13 cellular contexts compared by ENCODE assay signal in the genomic region with DNA sequence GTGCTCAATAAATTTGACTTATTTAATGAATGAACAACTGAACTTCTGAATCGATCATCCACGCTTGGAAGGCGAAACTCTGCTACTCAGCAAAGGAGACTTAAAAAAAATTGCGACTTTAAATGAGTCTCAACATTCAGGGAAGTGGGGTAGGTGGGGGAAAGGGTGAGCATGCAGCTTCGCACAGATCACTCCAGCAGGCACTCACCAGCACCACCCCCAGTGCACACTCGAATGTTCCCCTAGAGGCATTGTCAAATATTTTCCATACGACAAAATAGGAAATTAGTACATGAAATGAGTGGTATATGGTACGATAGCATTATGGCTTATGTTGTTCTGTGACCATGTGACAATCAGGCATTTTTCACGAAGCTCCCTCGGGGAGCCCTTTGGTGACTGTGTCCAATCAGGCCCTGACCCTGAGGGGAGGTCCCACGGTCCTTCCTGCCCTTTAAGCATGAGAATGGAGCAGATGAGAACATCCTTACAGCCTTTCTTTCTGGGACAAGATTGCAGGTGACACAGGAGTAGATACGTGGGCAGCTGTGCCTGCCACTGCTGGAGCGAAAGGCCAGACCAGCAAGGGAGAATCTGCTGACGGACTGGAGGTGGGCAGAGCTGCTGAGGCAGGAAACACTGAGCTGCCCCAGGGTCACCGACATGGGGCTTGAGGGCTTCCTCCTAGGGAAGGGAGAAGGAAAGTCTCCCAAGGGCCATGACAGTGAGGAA.
DNase-seq lines count a peak whose midpoint lies in the region; TF ChIP-seq lines count a peak whose summit lies in the region.
"Had no signal": no experiment of that assay in that cellular context is flagged by ENCODE, and none has a peak within 500 bp of the region (broad histone marks: within the 10 kb centered on the region; RNA-seq: fewer than 3 reads in every experiment).

No MANE protein-coding gene starts in this region.

- peak overlapping the region; percentile 82 to 98 (median 95) for H3K4me2 ChIP-seq in BLaER1 treated with 17β-estradiol and CSF1 and Interleukin-3, amounts not matched to agents 10 nM and 100 nM
- H3K4me2 ChIP-seq in neural progenitor cell (no peak overlapping the region), mesenchymal stem cell (ENCODE audit: low read length, poor library complexity, severe bottlenecking) (no peak overlapping the region)

- H3K4ac ChIP-seq in mesenchymal stem cell (ENCODE audit: low read depth in 1 of 2, low read length in 2 of 2), result no peak overlapping the region

- peak overlapping the region in 6 of 11 experiments; percentile 34 to 70 (median 62); a peak in 13 of 22 replicates for H3K9ac ChIP-seq in BLaER1 treated with 17β-estradiol and CSF1 and Interleukin-3, amounts not matched to agents 10 nM and 100 nM
- no peak overlapping the region for H3K9ac ChIP-seq in neural progenitor cell
- no peak overlapping the region for H3K9ac ChIP-seq in mesenchymal stem cell (ENCODE audit: low read length)

- TF ChIP-seq CTCF in neural progenitor cell (IDR thresholded peaks at IDR 0.05), result no peak

- H3K79me1 ChIP-seq in mesenchymal stem cell (replicated peaks; ENCODE audit: low read length, poor library complexity, severe bottlenecking), result no peaks in the 10 kb centered on the region

- DNase-seq in H7 (peak; percentile 30), neural progenitor cell (ENCODE audit: low spot score) (no peak), HuH-7.5 (ENCODE audit: low spot score) (no peak), HT-29 (ENCODE audit: low spot score) (no peak), mesenchymal stem cell (no peak), NCI-H1105 treated with DMSO at 0.1 percent for 48 hours (lab: John Stamatoyannopoulos, UW) (no peak)
- peak; percentile 35 for DNase-seq in activated naive CD8-positive, alpha-beta T cell treated with anti-CD3 and anti-CD28 coated beads for 36 hours
- DNase-seq: C1 segment of cervical spinal cord; caudate nucleus; NK-92 treated with Interleukin-12 subunit alpha and Interleukin-12 subunit beta, amount 100 ng/mL, for 24 hours; T-helper 9 cell; tibial artery had no signal

- no peak overlapping the region for H2BK12ac ChIP-seq in mesenchymal stem cell (ENCODE audit: low read length in 2 of 2)

- peak overlapping the region in 9 of 11 experiments; percentile 23 to 82 (median 70); a peak in 16 of 22 replicates for H3K27ac ChIP-seq in BLaER1 treated with 17β-estradiol and CSF1 and Interleukin-3, amounts not matched to agents 10 nM and 100 nM
- H3K27ac ChIP-seq in neural progenitor cell, result no peak overlapping the region
- no peak overlapping the region for H3K27ac ChIP-seq in mesenchymal stem cell (ENCODE audit: low read length, poor library complexity, severe bottlenecking)
- H3K27ac ChIP-seq: tibial artery had no signal

- no peaks in the 10 kb centered on the region for H3K36me3 Mint-ChIP-seq in activated naive CD8-positive, alpha-beta T cell treated with anti-CD3 and anti-CD28 coated beads for 36 hours
- H3K36me3 Mint-ChIP-seq in neural progenitor cell, result no peaks in the 10 kb centered on the region

- no peaks in the 10 kb centered on the region for H3K36me3 ChIP-seq in BLaER1 treated with 17β-estradiol and CSF1 and Interleukin-3, amounts not matched to agents 10 nM and 100 nM
- H3K36me3 ChIP-seq in H7 (replicated peaks; ENCODE audit: control insufficient read depth, insufficient read depth, low read length), result no peaks in the 10 kb centered on the region
- H3K36me3 ChIP-seq in neural progenitor cell, result no peaks in the 10 kb centered on the region
- no peaks in the 10 kb centered on the region for H3K36me3 ChIP-seq in mesenchymal stem cell (ENCODE audit: control insufficient read depth in 1 of 2, insufficient read depth in 2 of 2, low read depth in 1 of 2, low read length in 2 of 2)
- H3K36me3 ChIP-seq: tibial artery had no signal

- H2BK15ac ChIP-seq in mesenchymal stem cell (ENCODE audit: low read depth, poor library complexity, severe bottlenecking), result no peak overlapping the region

- H3K4me1 ChIP-seq in BLaER1 treated with 17β-estradiol and CSF1 and Interleukin-3, amounts not matched to agents 10 nM and 100 nM, result peaks cover 92 to 100% (median 97%) of the 10 kb centered on the region in 10 experiments
- no peaks in the 10 kb centered on the region for H3K4me1 ChIP-seq in neural progenitor cell
- H3K4me1 ChIP-seq in mesenchymal stem cell (ENCODE audit: control insufficient read depth, insufficient read depth, low read depth, low read length), result peaks cover 13% of the 10 kb centered on the region

- H3K4me3 Mint-ChIP-seq in activated naive CD8-positive, alpha-beta T cell treated with anti-CD3 and anti-CD28 coated beads for 36 hours, result peak overlapping the region; percentile 47
- no peak overlapping the region for H3K4me3 Mint-ChIP-seq in neural progenitor cell

- H3K23ac ChIP-seq in mesenchymal stem cell (ENCODE audit: low read length in 2 of 2), result no peak overlapping the region

- peaks cover 0 to 18% (median 0%) of the 10 kb centered on the region in 11 experiments; a peak in 6 of 22 replicates for H3K27me3 ChIP-seq in BLaER1 treated with 17β-estradiol and CSF1 and Interleukin-3, amounts not matched to agents 10 nM and 100 nM
- H3K27me3 ChIP-seq in H7 (ENCODE audit: control insufficient read depth, insufficient read depth, low read length), result peaks cover 2% of the 10 kb centered on the region
- peaks cover 23% of the 10 kb centered on the region for H3K27me3 ChIP-seq in neural progenitor cell
- peaks cover 0 to 8% of the 10 kb centered on the region in 2 experiments for H3K27me3 ChIP-seq in mesenchymal stem cell (ENCODE audit: control insufficient read depth in 1 of 2, insufficient read depth in 1 of 2, low read length in 2 of 2)

- no peaks in the 10 kb centered on the region for H3K9me3 Mint-ChIP-seq in activated naive CD8-positive, alpha-beta T cell treated with anti-CD3 and anti-CD28 coated beads for 36 hours
- no peaks in the 10 kb centered on the region for H3K9me3 Mint-ChIP-seq in neural progenitor cell

- peaks cover 15% of the 10 kb centered on the region for H3F3A ChIP-seq in neural progenitor cell (ENCODE audit: low read depth)

- H4K91ac ChIP-seq in mesenchymal stem cell (ENCODE audit: low read length), result no peak overlapping the region

- no peaks in the 10 kb centered on the region for H3K9me3 ChIP-seq in BLaER1 treated with 17β-estradiol and CSF1 and Interleukin-3, amounts not matched to agents 10 nM and 100 nM (replicated peaks in 1 of 11)
- H3K9me3 ChIP-seq in neural progenitor cell (ENCODE audit: low read depth) (no peaks in the 10 kb centered on the region), mesenchymal stem cell (ENCODE audit: control insufficient read depth, low read length) (no peaks in the 10 kb centered on the region)
- H3K9me3 ChIP-seq: tibial artery had no signal

- 80% methylated on average over 14 of the region's 15 CpGs for WGBS in mesenchymal stem cell

- no peak overlapping the region for H2BK5ac ChIP-seq in mesenchymal stem cell (ENCODE audit: low read depth, low read length, poor library complexity, severe bottlenecking)

- H2AFZ ChIP-seq in neural progenitor cell (replicated peaks) (no peak overlapping the region), mesenchymal stem cell (ENCODE audit: low read depth, low read length) (no peak overlapping the region)

- peaks cover 51% of the 10 kb centered on the region for H3K4me1 Mint-ChIP-seq in activated naive CD8-positive, alpha-beta T cell treated with anti-CD3 and anti-CD28 coated beads for 36 hours
- H3K4me1 Mint-ChIP-seq in neural progenitor cell, result peaks cover 57% of the 10 kb centered on the region

- H3K4me3 ChIP-seq in BLaER1 treated with 17β-estradiol and CSF1 and Interleukin-3, amounts not matched to agents 10 nM and 100 nM, result peak overlapping the region in 2 of 10 experiments; percentile 10 to 24; a peak in 2 of 20 replicates
- H3K4me3 ChIP-seq in H7 (ENCODE audit: insufficient read depth, low read depth, low read length) (no peak overlapping the region), neural progenitor cell (no peak overlapping the region), mesenchymal stem cell (ENCODE audit: insufficient read depth in 1 of 2, low read depth in 1 of 2, low read length in 2 of 2) (no peak overlapping the region)
- H3K4me3 ChIP-seq: tibial artery had no signal

- H2AK5ac ChIP-seq in mesenchymal stem cell (ENCODE audit: low read length, severe bottlenecking), result no peak overlapping the region

- H4K8ac ChIP-seq in mesenchymal stem cell (ENCODE audit: low read length), result no peak overlapping the region

- no peak overlapping the region for H3K14ac ChIP-seq in mesenchymal stem cell (ENCODE audit: low read length in 2 of 2)

- no peak overlapping the region for H2BK120ac ChIP-seq in mesenchymal stem cell (ENCODE audit: low read depth, low read length)

- H3K27me3 Mint-ChIP-seq in activated naive CD8-positive, alpha-beta T cell treated with anti-CD3 and anti-CD28 coated beads for 36 hours, result peaks cover 38% of the 10 kb centered on the region
- H3K27me3 Mint-ChIP-seq in neural progenitor cell (ENCODE audit: insufficient read depth, low read depth), result peaks cover 8% of the 10 kb centered on the region

- H3K79me2 ChIP-seq in neural progenitor cell (ENCODE audit: low read depth), result no peaks in the 10 kb centered on the region

- H3K18ac ChIP-seq in mesenchymal stem cell (ENCODE audit: low read depth in 1 of 2, low read length in 2 of 2), result no peak overlapping the region

- H4K20me1 ChIP-seq in BLaER1 treated with 17β-estradiol and CSF1 and Interleukin-3, amounts not matched to agents 10 nM and 100 nM, result no peaks in the 10 kb centered on the region
- H4K20me1 ChIP-seq in neural progenitor cell (ENCODE audit: low read depth), result no peaks in the 10 kb centered on the region

- peak overlapping the region; percentile 79 for H3K27ac Mint-ChIP-seq in activated naive CD8-positive, alpha-beta T cell treated with anti-CD3 and anti-CD28 coated beads for 36 hours
- peak overlapping the region; percentile 98 for H3K27ac Mint-ChIP-seq in neural progenitor cell

Comparison
In these comparisons a context has a peak if more than half of its experiments do, and no peak if none do; other contexts are left out.
1. H3K27ac ChIP-seq: peak in BLaER1 treated with 17β-estradiol and CSF1 and Interleukin-3, amounts not matched to agents 10 nM and 100 nM (9 of 11); none in neural progenitor cell (single experiment) and mesenchymal stem cell (single experiment).
2. H3K4me2 ChIP-seq: peak in BLaER1 treated with 17β-estradiol and CSF1 and Interleukin-3, amounts not matched to agents 10 nM and 100 nM (11 of 11); none in neural progenitor cell (single experiment) and mesenchymal stem cell (single experiment).
3. H3K9ac ChIP-seq: peak in BLaER1 treated with 17β-estradiol and CSF1 and Interleukin-3, amounts not matched to agents 10 nM and 100 nM (6 of 11); none in neural progenitor cell (single experiment) and mesenchymal stem cell (single experiment).
4. DNase-seq: peak in H7 (single experiment) and activated naive CD8-positive, alpha-beta T cell treated with anti-CD3 and anti-CD28 coated beads for 36 hours (single experiment); none in neural progenitor cell (single experiment), HuH-7.5 (single experiment), HT-29 (single experiment), mesenchymal stem cell (single experiment) and NCI-H1105 treated with DMSO at 0.1 percent for 48 hours (single experiment).